29 cellular contexts compared by ENCODE assay signal in genomic region chr2:19728120-19728519, GRCh38.
"Had no signal": no experiment of that assay in that cellular context is flagged by ENCODE, and none has a peak within 500 bp of the region (broad histone marks: within the 10 kb centered on the region; RNA-seq: fewer than 3 reads in every experiment).

No MANE protein-coding gene starts in this region.

- H2AFZ ChIP-seq: parathyroid adenoma had no signal

- H3K4me3 ChIP-seq: heart left ventricle, left lung, lower lobe of right lung, psoas muscle, right atrium auricular region, right lobe of liver, smooth muscle cell, stomach, suprapubic skin, thoracic aorta, tibial artery, upper lobe of right lung, uterus had no signal

- H3K79me2 ChIP-seq: parathyroid adenoma had no signal

- H3K27me3 ChIP-seq: heart left ventricle, left lung, neutrophil, right atrium auricular region, right lobe of liver, stomach, suprapubic skin, tibial artery, upper lobe of right lung, uterus had no signal

- H3K36me3 ChIP-seq: heart left ventricle, left lung, lower lobe of right lung, neutrophil, right atrium auricular region, right lobe of liver, stomach, suprapubic skin, thoracic aorta, tibial artery, upper lobe of right lung, uterus had no signal

- H3K27ac ChIP-seq: heart left ventricle, left lung, lower lobe of right lung, neutrophil, parathyroid adenoma, psoas muscle, right atrium auricular region, right lobe of liver, stomach, suprapubic skin, thoracic aorta, tibial artery, upper lobe of right lung, uterus had no signal

- ATAC-seq: heart left ventricle; left colon; left lung; natural killer cell; psoas muscle; right lobe of liver; stimulated activated naive B cell treated with anti-CD40 and anti-IgM and Interleukin-4, amounts not matched to agents 10 μg/mL and 1 μg/mL and 100 μg/mL, for 72 hours; stimulated activated naive CD8-positive, alpha-beta T cell treated with anti-CD3 and anti-CD28 coated beads, Interleukin-15, Interleukin-2, amounts not matched to agents 100 U/mL and 50 U/mL, for 24 hours; upper lobe of right lung had no signal

- H3K4me1 ChIP-seq: heart left ventricle, left lung, lower lobe of right lung, parathyroid adenoma, right atrium auricular region, right lobe of liver, suprapubic skin, upper lobe of right lung, uterus had no signal

- H3K9ac ChIP-seq: parathyroid adenoma had no signal

- H3K4me2 ChIP-seq: smooth muscle cell had no signal

- DNase-seq: heart left ventricle; hypothalamus; immature natural killer cell; kidney; left colon; left lung; lower lobe of right lung; mammary epithelial cell; mesenchymal stem cell; naive B cell; natural killer cell; occipital lobe; psoas muscle; right lobe of liver; stimulated activated CD4-positive, alpha-beta T cell treated with anti-CD3 and anti-CD28 coated beads, Interleukin-1b, Interleukin-23, amount 100 ng/mL, for 48 hours; stimulated activated CD4-positive, alpha-beta T cell treated with anti-CD3 and anti-CD28 coated beads, Interleukin-4, amount 100 ng/mL, for 1 hour; stimulated activated naive B cell treated with anti-CD40 and anti-IgM and Interleukin-4, amounts not matched to agents 10 μg/mL and 1 μg/mL and 100 μg/mL, for 72 hours; stimulated activated naive CD8-positive, alpha-beta T cell treated with anti-CD3 and anti-CD28 coated beads, Interleukin-15, Interleukin-2, amounts not matched to agents 100 U/mL and 50 U/mL, for 24 hours; stomach; tibial artery; trophoblast cell; upper lobe of right lung; uterus had no signal

- H3K9me3 ChIP-seq: heart left ventricle, left lung, lower lobe of right lung, neutrophil, psoas muscle, right atrium auricular region, right lobe of liver, stomach, suprapubic skin, thoracic aorta, tibial artery, upper lobe of right lung, uterus had no signal
